Comparison of ENCODE assay signal across 8 cellular contexts in the genomic region with DNA sequence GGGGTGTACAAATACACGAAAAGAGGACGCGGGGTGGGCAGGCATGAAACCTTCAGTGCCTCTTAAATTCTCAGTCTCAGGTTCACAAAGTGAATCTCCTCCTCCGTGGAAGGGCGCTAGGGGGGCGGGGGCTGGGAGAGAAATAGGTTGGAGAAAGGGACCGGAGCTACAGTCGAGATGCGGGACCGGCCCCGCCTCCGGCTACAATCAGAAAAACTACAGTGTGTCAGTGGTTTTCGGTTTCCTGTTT. TPM values are rescaled to one million over a fixed set of nuclear protein-coding genes. Genes with fewer than 3 reads are reported as not detected.
DNase-seq lines count a peak whose midpoint lies in the region; ATAC-seq, FAIRE-seq and TF ChIP-seq lines count a peak whose summit lies in the region.

No MANE protein-coding gene starts in this region.

- H3K9me3 ChIP-seq in DND-41 (ENCODE audit: insufficient read depth, low read length, severe bottlenecking): no peaks in the 10 kb centered on the region
- no peaks in the 10 kb centered on the region for H3K9me3 ChIP-seq in tibial artery

- H4K8ac ChIP-seq in mesendoderm (ENCODE audit: low read depth, low read length): no peak overlapping the region

- H3K79me2 ChIP-seq in DND-41 (ENCODE audit: insufficient read depth, low read length) (peaks cover 5% of the 10 kb centered on the region), mesendoderm (ENCODE audit: control insufficient read depth, insufficient read depth, low read length) (peaks cover 18% of the 10 kb centered on the region)

- peak overlapping the region; percentile 38 for H3K4ac ChIP-seq in mesendoderm (ENCODE audit: low read depth, low read length)

- H4K5ac ChIP-seq in mesendoderm (ENCODE audit: low read length): no peak overlapping the region

- H3K27me3 ChIP-seq in DND-41 (ENCODE audit: insufficient read depth, low read length, poor library complexity) (peaks cover 7% of the 10 kb centered on the region), bronchial epithelial cell (ENCODE audit: control insufficient read depth, insufficient read depth, low read length) (no peaks in the 10 kb centered on the region), mesendoderm (ENCODE audit: insufficient read depth, low read length, poor library complexity) (no peaks in the 10 kb centered on the region), tibial artery (no peaks in the 10 kb centered on the region)

- peak overlapping the region; percentile 53 to 65; a peak in 3 of 4 replicates for H3K4me3 ChIP-seq in DND-41 (ENCODE audit: low read depth in 1 of 2, low read length in 2 of 2)
- peak overlapping the region; percentile 75 for H3K4me3 ChIP-seq in bronchial epithelial cell (ENCODE audit: low read depth, low read length)
- H3K4me3 ChIP-seq in mesendoderm (ENCODE audit: low read length): peak overlapping the region; percentile 39
- peak overlapping the region; percentile 76 to 91 for H3K4me3 ChIP-seq in tibial artery

- peak overlapping the region; percentile 60 for H2AFZ ChIP-seq in DND-41 (ENCODE audit: low read depth, low read length)

- peaks cover 7% of the 10 kb centered on the region for H3K79me1 ChIP-seq in mesendoderm (ENCODE audit: low read length)

- H3K23ac ChIP-seq in mesendoderm (ENCODE audit: low read length): no peak overlapping the region

- H3K9ac ChIP-seq in DND-41 (ENCODE audit: low read depth, low read length) (peak overlapping the region; percentile 70), mesendoderm (ENCODE audit: low read length) (peak overlapping the region; percentile 86)

- no peak for FAIRE-seq in bronchial epithelial cell (lab: Jason Lieb, UNC)

- DNase-seq in DND-41 (no peak), NCI-H2107 (lab: John Stamatoyannopoulos, UW) (peak; percentile 50), bronchial epithelial cell (ENCODE audit: low read depth) (no peak), mesendoderm (no peak), tibial artery (peak in 1 of 2 donors; percentile 88), globus pallidus (ENCODE audit: low spot score) (no peak), HK-2 (ENCODE audit: unreplicated experiment) (no peak)

- H2BK15ac ChIP-seq in mesendoderm (replicated peaks; ENCODE audit: low read depth): no peak overlapping the region

- H2BK5ac ChIP-seq in mesendoderm (ENCODE audit: low read length): peak overlapping the region; percentile 49

- TF ChIP-seq CTCF in DND-41 (IDR thresholded peaks at IDR 0.05; ENCODE audit: borderline replicate concordance, extremely low read depth, low read length, poor library complexity, severe bottlenecking) (no peak), bronchial epithelial cell (IDR thresholded peaks at IDR 0.05; ENCODE audit: insufficient read depth, low read length, severe bottlenecking) (no peak), tibial artery (IDR thresholded peaks at IDR 0.05) (no peak)

- WGBS in mesendoderm (ENCODE audit: extremely low coverage, insufficient coverage, low lambda C conversion rate): no CpG with 5 or more reads among the region's 13 CpGs

- H3K18ac ChIP-seq in mesendoderm (ENCODE audit: low read length): peak overlapping the region; percentile 35

- peaks cover 40% of the 10 kb centered on the region for H3K4me1 ChIP-seq in DND-41 (ENCODE audit: insufficient read depth, low read length)
- no peaks in the 10 kb centered on the region for H3K4me1 ChIP-seq in mesendoderm (ENCODE audit: control insufficient read depth, low read depth, low read length)
- H3K4me1 ChIP-seq in tibial artery: peaks cover 0 to 7% (median 2%) of the 10 kb centered on the region in 4 donors

- peak overlapping the region; percentile 79 for H3K4me2 ChIP-seq in DND-41 (ENCODE audit: insufficient read depth, low read length)
- H3K4me2 ChIP-seq in mesendoderm (ENCODE audit: low read length): peak overlapping the region; percentile 50

- peak overlapping the region; percentile 88 for H3K56ac ChIP-seq in mesendoderm (ENCODE audit: low read length)

- H3K27ac ChIP-seq in DND-41 (ENCODE audit: low read length) (peak overlapping the region; percentile 82), mesendoderm (ENCODE audit: low read depth, low read length) (peak overlapping the region; percentile 100), tibial artery (peak overlapping the region; percentile 96)

- H4K20me1 ChIP-seq in DND-41 (ENCODE audit: insufficient read depth, low read length): no peaks in the 10 kb centered on the region

- no peak overlapping the region for H2BK120ac ChIP-seq in mesendoderm (ENCODE audit: low read depth, low read length)

- no peak overlapping the region for H2AK5ac ChIP-seq in mesendoderm (ENCODE audit: low read length)

- intact Hi-C loops in tibial artery (cut with DNase I; ENCODE audit: low total_unique reads): loop anchor here (2.0 kb wide), 1 partner anchor 102 kb away; no protein-coding TSS in a partner anchor

- ATAC-seq in DND-41 (ENCODE audit: insufficient read depth, low read depth): no peak
- no peak for ATAC-seq in HG03432 (IDR thresholded peaks at IDR 0.05; ENCODE audit: unreplicated experiment)

- H3K36me3 ChIP-seq in DND-41 (ENCODE audit: insufficient read depth, low read length) (no peaks in the 10 kb centered on the region), bronchial epithelial cell (ENCODE audit: control insufficient read depth, insufficient read depth, low read length) (no peaks in the 10 kb centered on the region), mesendoderm (ENCODE audit: control insufficient read depth, insufficient read depth, low read length) (no peaks in the 10 kb centered on the region), tibial artery (no peaks in the 10 kb centered on the region)

RNA-seq across cellular contexts. Expression of a gene that starts 3.4 kb away (rescaled TPM):
- 0.79 and 3.3 TPM in 2 replicates for total RNA-seq in bronchial epithelial cell
- polyA plus RNA-seq in mesendoderm (2013, experiment 1 of 2): 19.2 TPM
- 19.6 TPM for polyA plus RNA-seq in mesendoderm (2013, experiment 2 of 2)
